ENCODE assay signal across 22 cellular contexts in genomic region chr7:87021285-87021684, GRCh38. TPM values are rescaled to one million over a fixed set of nuclear protein-coding genes. Genes with fewer than 3 reads are reported as not detected.
DNase-seq lines count a peak whose midpoint lies in the region; ATAC-seq, FAIRE-seq and TF ChIP-seq lines count a peak whose summit lies in the region.
"Had no signal": no experiment of that assay in that cellular context is flagged by ENCODE, and none has a peak within 500 bp of the region (broad histone marks: within the 10 kb centered on the region; RNA-seq: fewer than 3 reads in every experiment).

No MANE protein-coding gene starts in this region.

- H2AFZ ChIP-seq in endothelial cell of umbilical vein (ENCODE audit: low read depth, low read length) (no peak overlapping the region), neural progenitor cell (replicated peaks) (no peak overlapping the region)

- peaks cover 6% of the 10 kb centered on the region for H3F3A ChIP-seq in neural progenitor cell (ENCODE audit: low read depth)

- no peaks in the 10 kb centered on the region for H3K79me2 ChIP-seq in endothelial cell of umbilical vein (ENCODE audit: control insufficient read depth, insufficient read depth, low read length)
- peaks cover 87% of the 10 kb centered on the region for H3K79me2 ChIP-seq in neural progenitor cell (ENCODE audit: low read depth)

- no peaks in the 10 kb centered on the region for H3K27me3 Mint-ChIP-seq in neural progenitor cell (ENCODE audit: insufficient read depth, low read depth)
- H3K27me3 Mint-ChIP-seq: CD4-positive, CD25-positive, alpha-beta regulatory T cell; IgD-negative memory B cell had no signal

- H3K4me1 Mint-ChIP-seq in neural progenitor cell, result no peaks in the 10 kb centered on the region
- H3K4me1 Mint-ChIP-seq: CD4-positive, CD25-positive, alpha-beta regulatory T cell; CD8-positive, alpha-beta memory T cell; IgD-negative memory B cell had no signal

- no TSS peak for BruUV-seq in endothelial cell of umbilical vein (replicated peaks; lab: Mats Ljungman, UMichigan)

- H4K20me1 ChIP-seq in endothelial cell of umbilical vein (replicated peaks; ENCODE audit: control insufficient read depth, extremely low read depth, insufficient read depth, low read length) (peaks cover 2% of the 10 kb centered on the region), neural progenitor cell (ENCODE audit: low read depth) (peaks cover 47% of the 10 kb centered on the region)

- no peak overlapping the region for H3K4me2 ChIP-seq in endothelial cell of umbilical vein (ENCODE audit: insufficient read depth, low read length)
- H3K4me2 ChIP-seq in neural progenitor cell, result no peak overlapping the region

- dilution Hi-C loops in endothelial cell of umbilical vein (cut with MboI; ENCODE audit: extremely low pct_ligation_motif_present, low sequenced_read_pairs), result no loop called here

- intact Hi-C loops in endothelial cell of umbilical vein (cut with micrococcal nuclease), result no loop called here
- intact Hi-C loops in lower lobe of right lung (cut with DNase I), result no loop called here

- H3K36me3 ChIP-seq in RWPE2 (ENCODE audit: low read depth) (no peaks in the 10 kb centered on the region), endothelial cell of umbilical vein (ENCODE audit: control insufficient read depth in 2 of 2, extremely low read depth in 1 of 2, insufficient read depth in 2 of 2, low read length in 2 of 2) (no peaks in the 10 kb centered on the region), neural progenitor cell (no peaks in the 10 kb centered on the region), lower lobe of right lung (no peaks in the 10 kb centered on the region)
- H3K36me3 ChIP-seq: BE2C had no signal

- H3K9me3 ChIP-seq in RWPE2 (ENCODE audit: severe bottlenecking) (no peaks in the 10 kb centered on the region), endothelial cell of umbilical vein (replicated peaks; ENCODE audit: control insufficient read depth, insufficient read depth, low read length) (no peaks in the 10 kb centered on the region), neural progenitor cell (ENCODE audit: low read depth) (no peaks in the 10 kb centered on the region), lower lobe of right lung (no peaks in the 10 kb centered on the region)
- H3K9me3 ChIP-seq: BE2C had no signal

- H3K27ac ChIP-seq in RWPE2 (ENCODE audit: poor library complexity, severe bottlenecking) (no peak overlapping the region), endothelial cell of umbilical vein (ENCODE audit: insufficient read depth, low read depth, low read length) (no peak overlapping the region), neural progenitor cell (peak overlapping the region; percentile 35), lower lobe of right lung (no peak overlapping the region)

- ATAC-seq in RWPE2 (ENCODE audit: low read depth) (peak; percentile 58; the same call in 2 of the 3 replicates), HG02884 (IDR thresholded peaks at IDR 0.05; ENCODE audit: unreplicated experiment) (no peak), GM19463 (IDR thresholded peaks at IDR 0.05; ENCODE audit: unreplicated experiment) (no peak), lower lobe of right lung (no peak)
- ATAC-seq: HCT116, HepG2 had no signal

- TF ChIP-seq CTCF in RWPE2 (IDR thresholded peaks at IDR 0.05; ENCODE audit: poor library complexity, severe bottlenecking), result no peak
- no peak for TF ChIP-seq CTCF in endothelial cell of umbilical vein (IDR thresholded peaks at IDR 0.05; ENCODE audit: extremely low read depth in 1 of 2, insufficient read depth in 1 of 2, low read depth in 1 of 2, low read length in 2 of 2)
- TF ChIP-seq CTCF in neural progenitor cell (IDR thresholded peaks at IDR 0.05), result no peak
- TF ChIP-seq CTCF in lower lobe of right lung (IDR thresholded peaks at IDR 0.05), result no peak

- no peaks in the 10 kb centered on the region for H3K9me1 ChIP-seq in endothelial cell of umbilical vein (replicated peaks; ENCODE audit: control insufficient read depth, extremely low read depth, insufficient read depth, low read length)

- POLR2A ChIA-PET in endothelial cell of umbilical vein (lab: Charles Lee), result no interaction called here

- H3K9me3 Mint-ChIP-seq in neural progenitor cell, result peaks cover 12% of the 10 kb centered on the region
- H3K9me3 Mint-ChIP-seq: HFFc6, IgD-negative memory B cell had no signal

- H3K36me3 Mint-ChIP-seq in neural progenitor cell, result peaks cover 10% of the 10 kb centered on the region
- H3K36me3 Mint-ChIP-seq: CD4-positive, CD25-positive, alpha-beta regulatory T cell; CD8-positive, alpha-beta memory T cell; IgD-negative memory B cell had no signal

- H3K27me3 ChIP-seq in RWPE2 (ENCODE audit: insufficient read depth, poor library complexity, severe bottlenecking) (no peaks in the 10 kb centered on the region), endothelial cell of umbilical vein (ENCODE audit: control insufficient read depth in 2 of 2, insufficient read depth in 2 of 2, low read length in 2 of 2) (no peaks in the 10 kb centered on the region), neural progenitor cell (no peaks in the 10 kb centered on the region), lower lobe of right lung (ENCODE audit: low read depth) (no peaks in the 10 kb centered on the region)
- H3K27me3 ChIP-seq: BE2C had no signal

- H3K4me1 ChIP-seq in RWPE2 (ENCODE audit: insufficient read depth, poor library complexity, severe bottlenecking), result peaks cover 20% of the 10 kb centered on the region
- H3K4me1 ChIP-seq in endothelial cell of umbilical vein (ENCODE audit: control insufficient read depth, extremely low read depth, insufficient read depth, low read length), result peaks cover 7% of the 10 kb centered on the region
- no peaks in the 10 kb centered on the region for H3K4me1 ChIP-seq in neural progenitor cell
- no peaks in the 10 kb centered on the region for H3K4me1 ChIP-seq in lower lobe of right lung
- H3K4me1 ChIP-seq: BE2C had no signal

- CTCF ChIA-PET in endothelial cell of umbilical vein (lab: Charles Lee), result interaction anchor here (0.6 to 1.8 kb wide), 7 partner anchors 8 to 127 kb away, joined by 3 to 5 read pairs (median 3); no protein-coding TSS in a partner anchor

- FAIRE-seq in endothelial cell of umbilical vein (lab: Jason Lieb, UNC), result no peak
- FAIRE-seq: A204.1, G401.6, GM12891, HepG2 had no signal

- H3K9ac ChIP-seq in endothelial cell of umbilical vein (replicated peaks; ENCODE audit: extremely low read depth, insufficient read depth, low read length), result no peak overlapping the region
- no peak overlapping the region for H3K9ac ChIP-seq in neural progenitor cell

- H3K4me3 ChIP-seq in RWPE2 (ENCODE audit: severe bottlenecking), result no peak overlapping the region
- H3K4me3 ChIP-seq in endothelial cell of umbilical vein (replicated peaks in 1 of 3; ENCODE audit: insufficient read depth in 1 of 3, low read depth in 1 of 3, low read length in 3 of 3), result no peak overlapping the region
- H3K4me3 ChIP-seq in neural progenitor cell, result no peak overlapping the region
- no peak overlapping the region for H3K4me3 ChIP-seq in lower lobe of right lung

- DNase-seq in RWPE2 (ENCODE audit: low spot score), result no peak
- peak; percentile 7 for DNase-seq in endothelial cell of umbilical vein (ENCODE audit: low read depth, low spot score)
- DNase-seq in neural progenitor cell (ENCODE audit: low spot score), result no peak
- no peak for DNase-seq in T1000 (lab: John Stamatoyannopoulos, UW)
- no peak for DNase-seq in lower lobe of right lung
- DNase-seq: ACHN; BE2C; C1 segment of cervical spinal cord; CD4-positive, CD25-positive, alpha-beta regulatory T cell; CD8-positive, alpha-beta memory T cell; COR-L47; GOT3; H7; HFFc6 had no signal

- no peak overlapping the region for H3K27ac Mint-ChIP-seq in neural progenitor cell
- H3K27ac Mint-ChIP-seq: CD4-positive, CD25-positive, alpha-beta regulatory T cell; CD8-positive, alpha-beta memory T cell; HFFc6; IgD-negative memory B cell had no signal

- no peak for TF ChIP-seq POLR2A in endothelial cell of umbilical vein (IDR thresholded peaks at IDR 0.05; ENCODE audit: low read depth, low read length)

- H3K4me3 Mint-ChIP-seq in neural progenitor cell, result no peak overlapping the region
- H3K4me3 Mint-ChIP-seq: CD4-positive, CD25-positive, alpha-beta regulatory T cell; CD8-positive, alpha-beta memory T cell; HFFc6; IgD-negative memory B cell had no signal

TF ChIP-seq in endothelial cell of umbilical vein, 7 proteins besides CTCF, POLR2A, EP300 and RAD21:
- peak; percentile 38 for TF ChIP-seq JUN (IDR thresholded peaks at IDR 0.05; ENCODE audit: borderline replicate concordance, insufficient read depth, insufficient read length, low read depth)
- no peak for TF ChIP-seq POLR2AphosphoS5 (IDR thresholded peaks at IDR 0.05; ENCODE audit: insufficient read depth, low read depth, low read length)
- no peak for TF ChIP-seq MAX (IDR thresholded peaks at IDR 0.05; ENCODE audit: insufficient read depth, insufficient read length)
- TF ChIP-seq FOS (IDR thresholded peaks at IDR 0.05; ENCODE audit: borderline replicate concordance, insufficient read depth, low read length), result no peak
TF ChIP-seq in endothelial cell of umbilical vein: peak in this region for 1.

RNA-seq across cellular contexts. Expression of gene ELAPOR2, which starts 38.2 kb away (rescaled TPM):
- total RNA-seq in endothelial cell of umbilical vein (43.8 and 63.5 TPM in 2 replicates), neural progenitor cell (ENCODE audit: low replicate concordance) (80.2 and 80.4 TPM in 2 replicates), lower lobe of right lung (90.8 TPM)
- 35.6 and 38.2 TPM in 2 replicates for polyA plus RNA-seq in endothelial cell of umbilical vein
- 30.4 and 31.1 TPM in 2 replicates for polyA plus RNA-seq in endothelial cell of umbilical vein (2011; cell fraction: cytosol; rRNA removed)
- polyA plus RNA-seq in endothelial cell of umbilical vein (2011; cell fraction: nucleus; rRNA removed), result 64.1 and 68.5 TPM in 2 replicates
- 51.8 and 69.0 TPM in 2 replicates for polyA plus RNA-seq in endothelial cell of umbilical vein (2012)
- polyA minus RNA-seq in endothelial cell of umbilical vein, result 150 and 172 TPM in 2 replicates
- polyA minus RNA-seq in endothelial cell of umbilical vein (2011; cell fraction: cytosol; rRNA and poly(A)+ RNA removed), result 11.7 TPM
- polyA minus RNA-seq in endothelial cell of umbilical vein (2011; cell fraction: nucleus; rRNA and poly(A)+ RNA removed), result 118 and 135 TPM in 2 replicates
